Comparison of ENCODE assay signal across 14 cellular contexts in the genomic region with DNA sequence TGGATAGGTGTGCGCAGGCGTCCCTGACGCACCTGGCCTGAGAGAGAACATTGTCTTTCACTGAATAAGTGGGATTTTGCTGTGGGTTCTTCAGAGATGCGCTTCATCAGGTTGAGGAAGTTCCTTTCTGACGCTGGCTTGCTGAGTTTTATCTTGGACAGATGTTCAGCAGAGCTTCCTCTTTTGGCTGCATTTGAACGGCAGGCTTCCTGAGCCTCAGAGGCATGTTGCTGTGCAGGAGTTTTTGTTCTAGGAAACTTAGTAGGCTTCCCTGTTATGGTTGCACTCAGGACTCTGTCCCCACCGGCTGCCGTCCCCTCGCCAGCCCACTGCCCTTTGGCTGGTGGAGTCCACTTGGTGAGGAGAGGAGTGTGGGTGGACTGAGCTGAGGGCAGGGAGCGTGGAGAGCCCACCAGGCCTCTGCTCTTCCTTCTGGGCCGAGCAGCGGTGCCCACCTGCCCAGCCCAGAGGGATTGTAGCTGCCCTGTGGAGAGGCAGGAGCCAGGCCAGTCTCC. TPM values are rescaled to one million over a fixed set of nuclear protein-coding genes. Genes with fewer than 3 reads are reported as not detected.
DNase-seq lines count a peak whose midpoint lies in the region; ATAC-seq and TF ChIP-seq lines count a peak whose summit lies in the region.
"Had no signal": no experiment of that assay in that cellular context is flagged by ENCODE, and none has a peak within 500 bp of the region (broad histone marks: within the 10 kb centered on the region; RNA-seq: fewer than 3 reads in every experiment).

No MANE protein-coding gene starts in this region.

- peaks cover 8% of the 10 kb centered on the region for H3K4me1 Mint-ChIP-seq in T-helper 1 cell treated with Interleukin-12 subunit alpha and Interleukin-12 subunit beta and Interleukin-4 antibody, amounts not matched to agents 30 μg/mL and 1 μg/mL, for 36 hours (ENCODE audit: low read depth)

- no peaks in the 10 kb centered on the region for H3K27me3 ChIP-seq in transverse colon
- H3K27me3 ChIP-seq: hepatocyte had no signal

- in situ Hi-C loops in transverse colon (cut with MboI; ENCODE audit: low pct_ligation_motif_present in 1 of 4, low pct_unique_long_range_greater_than_20kb in 1 of 4, low sequenced_read_pairs in 3 of 4): no loop called here

- TF ChIP-seq POLR2A in transverse colon (IDR thresholded peaks at IDR 0.05): no peak

- ATAC-seq in left lobe of liver (peak; percentile 16), GM21576 (IDR thresholded peaks at IDR 0.05; ENCODE audit: unreplicated experiment) (no peak)

- DNase-seq in T-helper 1 cell (no peak), SKM-1 treated with dmso at 0.1 percent for 144 hours (lab: John Stamatoyannopoulos, UW; ENCODE audit: unreplicated experiment) (peak; percentile 85), left lobe of liver (ENCODE audit: low spot score) (no peak), transverse colon (no peak), HCEC 1CT (no peak), NCI-H146 treated with DMSO at 0.1 percent for 48 hours (lab: John Stamatoyannopoulos, UW; ENCODE audit: unreplicated experiment) (no peak)
- DNase-seq: activated T-cell treated with anti-CD3 and anti-CD28 coated beads for 4 hours, NCI-H187 treated with DMSO at 0.1 percent for 48 hours had no signal

- TF ChIP-seq EP300 in transverse colon (IDR thresholded peaks at IDR 0.05; ENCODE audit: low read depth): no peak

- peaks cover 12% of the 10 kb centered on the region for H3K36me3 Mint-ChIP-seq in T-helper 1 cell treated with Interleukin-12 subunit alpha and Interleukin-12 subunit beta and Interleukin-4 antibody, amounts not matched to agents 30 μg/mL and 1 μg/mL, for 36 hours (ENCODE audit: low read depth)

- no peaks in the 10 kb centered on the region for H3K9me3 Mint-ChIP-seq in T-helper 1 cell treated with Interleukin-12 subunit alpha and Interleukin-12 subunit beta and Interleukin-4 antibody, amounts not matched to agents 30 μg/mL and 1 μg/mL, for 36 hours

- peak overlapping the region; percentile 49 for H3K27ac Mint-ChIP-seq in T-helper 1 cell treated with Interleukin-12 subunit alpha and Interleukin-12 subunit beta and Interleukin-4 antibody, amounts not matched to agents 30 μg/mL and 1 μg/mL, for 36 hours

- no peaks in the 10 kb centered on the region for H3K27me3 Mint-ChIP-seq in T-helper 1 cell treated with Interleukin-12 subunit alpha and Interleukin-12 subunit beta and Interleukin-4 antibody, amounts not matched to agents 30 μg/mL and 1 μg/mL, for 36 hours (ENCODE audit: low read depth)

- no peaks in the 10 kb centered on the region for H3K9me3 ChIP-seq in transverse colon

- no peak overlapping the region for H3K4me3 ChIP-seq in transverse colon
- H3K4me3 ChIP-seq: coronary artery, hepatocyte, SK-N-MC had no signal

- TF ChIP-seq CTCF in transverse colon (IDR thresholded peaks at IDR 0.05): no peak

- no peak overlapping the region for H3K4me3 Mint-ChIP-seq in T-helper 1 cell treated with Interleukin-12 subunit alpha and Interleukin-12 subunit beta and Interleukin-4 antibody, amounts not matched to agents 30 μg/mL and 1 μg/mL, for 36 hours

- H3K27ac ChIP-seq in transverse colon: peak overlapping the region; percentile 7 to 67 (median 48)
- H3K27ac ChIP-seq: 22Rv1, hepatocyte, SK-N-MC had no signal

- peaks cover 3 to 32% (median 11%) of the 10 kb centered on the region in 4 donors for H3K4me1 ChIP-seq in transverse colon

- intact Hi-C loops in transverse colon (cut with DNase I; ENCODE audit: low total_unique reads): no loop called here

- H3K36me3 ChIP-seq in transverse colon: peaks cover 0 to 46% (median 6%) of the 10 kb centered on the region in 4 donors

- 67% methylated on average over 12 of the region's 12 CpGs; no CpG with 5 or more reads in 1 of the 2 donors for WGBS in transverse colon (ENCODE audit: low coverage in 1 of 2), 2 donors

RNA-seq across cellular contexts. Expression of a gene that starts 17.2 kb away (rescaled TPM):
- total RNA-seq in left lobe of liver (9.3 TPM), transverse colon (100 to 1,000 TPM in 3 of 4 donors, 10 to 100 TPM in 1; 64.3 to 164 (median 128) TPM)

RNA-seq across cellular contexts. Expression of a gene that starts 18.9 kb away (rescaled TPM):
- total RNA-seq in left lobe of liver (766 TPM), transverse colon (100 to 1,000 TPM; 370 to 782 (median 680) TPM)

RNA-seq across cellular contexts. Expression of a gene that starts 21.2 kb away (rescaled TPM):
- 14.5 TPM for total RNA-seq in left lobe of liver
- total RNA-seq in transverse colon: 1 to 10 TPM; 2.2 to 5.6 (median 5.2) TPM

RNA-seq across cellular contexts. Expression of a gene that starts 49.1 kb away (rescaled TPM):
- total RNA-seq in left lobe of liver (0.43 TPM), transverse colon (1 to 10 TPM in 1 of 4 donors, under 1 TPM in 2, not detected in 1; 0.48 to 3.0 (median 0.75) TPM)
